Comparison of ENCODE assay signal across 9 cellular contexts in genomic region chr10:76432274-76433012, GRCh38.
DNase-seq lines count a peak whose midpoint lies in the region; ATAC-seq and TF ChIP-seq lines count a peak whose summit lies in the region.
"Had no signal": no experiment of that assay in that cellular context is flagged by ENCODE, and none has a peak within 500 bp of the region (broad histone marks: within the 10 kb centered on the region; RNA-seq: fewer than 3 reads in every experiment).

No MANE protein-coding gene starts in this region.

- peak; percentile 95 for DNase-seq in EL
- peak; percentile 71 to 84 for DNase-seq in foreskin keratinocyte
- no peak for DNase-seq in CD8-positive, alpha-beta T cell
- no peak for DNase-seq in A673 (ENCODE audit: low spot score)
- no peak for DNase-seq in activated T-helper 2 cell treated with anti-CD3 and anti-CD28 coated beads, Interferon-gamma antibody, Interleukin-2, Interleukin-4, amounts not matched to agents 10 μg/mL and 5 μg/mL and 100 μg/mL, durations not matched to agents 14 hours and 24 hours and 36 hours (ENCODE audit: low spot score)

- intact Hi-C loops in CD8-positive, alpha-beta T cell (cut with DNase I, micrococcal nuclease) = no loop called here
- intact Hi-C loops in A673 (cut with micrococcal nuclease; ENCODE audit: unreplicated experiment) = no loop called here
- intact Hi-C loops in activated T-helper 2 cell treated with anti-CD3 and anti-CD28 coated beads, Interferon-gamma antibody, Interleukin-2, Interleukin-4, amounts not matched to agents 10 μg/mL and 5 μg/mL and 100 μg/mL, durations not matched to agents 14 hours and 24 hours and 36 hours (cut with micrococcal nuclease) = no loop called here

- no peak overlapping the region for H2AFZ ChIP-seq in parathyroid adenoma

- TF ChIP-seq CTCF in foreskin keratinocyte (conservative IDR thresholded peaks at IDR 0.05) (no peak), parathyroid adenoma (IDR thresholded peaks at IDR 0.05) (no peak), A673 (conservative IDR thresholded peaks at IDR 0.05; ENCODE audit: low read depth, low read length) (no peak)
- no peak for TF ChIP-seq CTCF in CD8-positive, alpha-beta T cell (IDR thresholded peaks at IDR 0.05)

- H3K9ac ChIP-seq in parathyroid adenoma = no peak overlapping the region

- H3K4me1 ChIP-seq in foreskin keratinocyte (peaks cover 9% of the 10 kb centered on the region), parathyroid adenoma (peaks cover 3% of the 10 kb centered on the region), A673 (ENCODE audit: insufficient read depth, low read length, poor library complexity, severe bottlenecking) (no peaks in the 10 kb centered on the region)
- H3K4me1 ChIP-seq in CD8-positive, alpha-beta T cell (ENCODE audit: insufficient read depth, low read length) = no peaks in the 10 kb centered on the region

- H3K4me3 ChIP-seq in parathyroid adenoma (ENCODE audit: low read depth, low read length) (no peak overlapping the region), A673 (ENCODE audit: low read depth, low read length, poor library complexity, severe bottlenecking) (no peak overlapping the region)
- no peak overlapping the region for H3K4me3 ChIP-seq in CD8-positive, alpha-beta T cell (ENCODE audit: low read depth, low read length)

- H3K4me1 Mint-ChIP-seq in CD8-positive, alpha-beta T cell (ENCODE audit: low read depth) = no peaks in the 10 kb centered on the region
- H3K4me1 Mint-ChIP-seq in activated T-helper 2 cell treated with anti-CD3 and anti-CD28 coated beads, Interferon-gamma antibody, Interleukin-2, Interleukin-4, amounts not matched to agents 10 μg/mL and 5 μg/mL and 100 μg/mL, durations not matched to agents 14 hours and 24 hours and 36 hours (ENCODE audit: low read depth) = no peaks in the 10 kb centered on the region
- H3K4me1 Mint-ChIP-seq: activated naive CD4-positive, alpha-beta T cell treated with anti-CD3 and anti-CD28 coated beads, Interleukin-2, amount 50 U/mL, for 24 hours had no signal

- no peaks in the 10 kb centered on the region for H3K79me2 ChIP-seq in parathyroid adenoma

- no peaks in the 10 kb centered on the region for H3K36me3 ChIP-seq in parathyroid adenoma (ENCODE audit: control insufficient read depth, insufficient read depth, low read length)
- no peaks in the 10 kb centered on the region for H3K36me3 ChIP-seq in CD8-positive, alpha-beta T cell (ENCODE audit: insufficient read depth, low read length)
- no peaks in the 10 kb centered on the region for H3K36me3 ChIP-seq in A673 (ENCODE audit: insufficient read depth, low read length, poor library complexity, severe bottlenecking)

- CTCF ChIA-PET in CD8-positive, alpha-beta T cell (lab: Charles Lee) = no interaction called here
- CTCF ChIA-PET in A673 (lab: Charles Lee) = no interaction called here

- no peak overlapping the region for H3K4me3 Mint-ChIP-seq in CD8-positive, alpha-beta T cell
- H3K4me3 Mint-ChIP-seq in activated T-helper 2 cell treated with anti-CD3 and anti-CD28 coated beads, Interferon-gamma antibody, Interleukin-2, Interleukin-4, amounts not matched to agents 10 μg/mL and 5 μg/mL and 100 μg/mL, durations not matched to agents 14 hours and 24 hours and 36 hours (ENCODE audit: low read depth) = no peak overlapping the region
- H3K4me3 Mint-ChIP-seq: activated naive CD4-positive, alpha-beta T cell treated with anti-CD3 and anti-CD28 coated beads, Interleukin-2, amount 50 U/mL, for 24 hours had no signal

- H3K36me3 Mint-ChIP-seq in CD8-positive, alpha-beta T cell = no peaks in the 10 kb centered on the region
- no peaks in the 10 kb centered on the region for H3K36me3 Mint-ChIP-seq in activated T-helper 2 cell treated with anti-CD3 and anti-CD28 coated beads, Interferon-gamma antibody, Interleukin-2, Interleukin-4, amounts not matched to agents 10 μg/mL and 5 μg/mL and 100 μg/mL, durations not matched to agents 14 hours and 24 hours and 36 hours (ENCODE audit: low read depth)
- H3K36me3 Mint-ChIP-seq: activated naive CD4-positive, alpha-beta T cell treated with anti-CD3 and anti-CD28 coated beads, Interleukin-2, amount 50 U/mL, for 24 hours had no signal

- ATAC-seq in SK-N-SH treated with all-trans-retinoic acid at 6 μM for 48 hours (peak; percentile 72), foreskin keratinocyte (peak; percentile 93), GM21576 (IDR thresholded peaks at IDR 0.05; ENCODE audit: unreplicated experiment) (no peak)
- no peak for ATAC-seq in CD8-positive, alpha-beta T cell

- H3K27ac Mint-ChIP-seq in CD8-positive, alpha-beta T cell = no peak overlapping the region
- no peak overlapping the region for H3K27ac Mint-ChIP-seq in activated T-helper 2 cell treated with anti-CD3 and anti-CD28 coated beads, Interferon-gamma antibody, Interleukin-2, Interleukin-4, amounts not matched to agents 10 μg/mL and 5 μg/mL and 100 μg/mL, durations not matched to agents 14 hours and 24 hours and 36 hours
- H3K27ac Mint-ChIP-seq: activated naive CD4-positive, alpha-beta T cell treated with anti-CD3 and anti-CD28 coated beads, Interleukin-2, amount 50 U/mL, for 24 hours had no signal

- no TSS peak for BruUV-seq in A673 (replicated peaks; lab: Mats Ljungman, UMichigan)

- H3K9me3 Mint-ChIP-seq in CD8-positive, alpha-beta T cell = no peaks in the 10 kb centered on the region
- H3K9me3 Mint-ChIP-seq in activated T-helper 2 cell treated with anti-CD3 and anti-CD28 coated beads, Interferon-gamma antibody, Interleukin-2, Interleukin-4, amounts not matched to agents 10 μg/mL and 5 μg/mL and 100 μg/mL, durations not matched to agents 14 hours and 24 hours and 36 hours = peaks cover 7% of the 10 kb centered on the region
- H3K9me3 Mint-ChIP-seq: activated naive CD4-positive, alpha-beta T cell treated with anti-CD3 and anti-CD28 coated beads, Interleukin-2, amount 50 U/mL, for 24 hours had no signal

- H3K27ac ChIP-seq in foreskin keratinocyte = no peak overlapping the region
- H3K27ac ChIP-seq in parathyroid adenoma = no peak overlapping the region
- H3K27ac ChIP-seq in CD8-positive, alpha-beta T cell (ENCODE audit: low read depth, low read length) = no peak overlapping the region
- no peak overlapping the region for H3K27ac ChIP-seq in A673 (ENCODE audit: low read depth, low read length, poor library complexity, severe bottlenecking)

- no peaks in the 10 kb centered on the region for H3K27me3 Mint-ChIP-seq in CD8-positive, alpha-beta T cell (ENCODE audit: low read depth)
- no peaks in the 10 kb centered on the region for H3K27me3 Mint-ChIP-seq in activated T-helper 2 cell treated with anti-CD3 and anti-CD28 coated beads, Interferon-gamma antibody, Interleukin-2, Interleukin-4, amounts not matched to agents 10 μg/mL and 5 μg/mL and 100 μg/mL, durations not matched to agents 14 hours and 24 hours and 36 hours (ENCODE audit: low read depth)
- H3K27me3 Mint-ChIP-seq: activated naive CD4-positive, alpha-beta T cell treated with anti-CD3 and anti-CD28 coated beads, Interleukin-2, amount 50 U/mL, for 24 hours had no signal

- no peaks in the 10 kb centered on the region for H3K27me3 ChIP-seq in foreskin keratinocyte
- H3K27me3 ChIP-seq in parathyroid adenoma (ENCODE audit: control insufficient read depth, insufficient read depth, low read length) = no peaks in the 10 kb centered on the region
- no peaks in the 10 kb centered on the region for H3K27me3 ChIP-seq in CD8-positive, alpha-beta T cell (ENCODE audit: insufficient read depth, low read length)
- no peaks in the 10 kb centered on the region for H3K27me3 ChIP-seq in A673 (replicated peaks; ENCODE audit: insufficient read depth, low read depth, low read length, poor library complexity)

- H3K4me2 ChIP-seq in parathyroid adenoma (ENCODE audit: low read length) = peak overlapping the region; percentile 48

- POLR2A ChIA-PET in CD8-positive, alpha-beta T cell (lab: Charles Lee) = no interaction called here
- POLR2A ChIA-PET in A673 (lab: Charles Lee; ENCODE audit: low non-redundant PET) = no interaction called here

- H3K9me3 ChIP-seq in parathyroid adenoma (ENCODE audit: control insufficient read depth, low read length) (no peaks in the 10 kb centered on the region), A673 (ENCODE audit: low read depth, low read length, poor library complexity, severe bottlenecking) (no peaks in the 10 kb centered on the region)
- no peaks in the 10 kb centered on the region for H3K9me3 ChIP-seq in CD8-positive, alpha-beta T cell (ENCODE audit: low read length)

TF ChIP-seq in SK-N-SH treated with all-trans-retinoic acid at 6 μM for 48 hours, 23 proteins besides CTCF, POLR2A, EP300 and RAD21 (continues in another document):
- TF ChIP-seq ZNF565 (CRISPR knock-in tag; conservative IDR thresholded peaks at IDR 0.05; ENCODE audit: low read depth) = no peak
- TF ChIP-seq, protein P1, sequence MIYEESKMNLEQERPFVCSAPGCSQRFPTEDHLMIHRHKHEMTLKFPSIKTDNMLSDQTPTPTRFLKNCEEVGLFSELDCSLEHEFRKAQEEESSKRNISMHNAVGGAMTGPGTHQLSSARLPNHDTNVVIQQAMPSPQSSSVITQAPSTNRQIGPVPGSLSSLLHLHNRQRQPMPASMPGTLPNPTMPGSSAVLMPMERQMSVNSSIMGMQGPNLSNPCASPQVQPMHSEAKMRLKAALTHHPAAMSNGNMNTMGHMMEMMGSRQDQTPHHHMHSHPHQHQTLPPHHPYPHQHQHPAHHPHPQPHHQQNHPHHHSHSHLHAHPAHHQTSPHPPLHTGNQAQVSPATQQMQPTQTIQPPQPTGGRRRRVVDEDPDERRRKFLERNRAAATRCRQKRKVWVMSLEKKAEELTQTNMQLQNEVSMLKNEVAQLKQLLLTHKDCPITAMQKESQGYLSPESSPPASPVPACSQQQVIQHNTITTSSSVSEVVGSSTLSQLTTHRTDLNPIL (CRISPR knock-in tag; IDR thresholded peaks at IDR 0.05; ENCODE audit: low read depth) = no peak
- TF ChIP-seq TOX (CRISPR knock-in tag; IDR thresholded peaks at IDR 0.05; ENCODE audit: borderline replicate concordance) = no peak
- TF ChIP-seq OSR1 (CRISPR knock-in tag; IDR thresholded peaks at IDR 0.05) = no peak
- no peak for TF ChIP-seq RARB (CRISPR knock-in tag; IDR thresholded peaks at IDR 0.05)
- TF ChIP-seq ZNF8 (CRISPR knock-in tag; IDR thresholded peaks at IDR 0.05) = no peak
- TF ChIP-seq BACH2 (CRISPR knock-in tag; IDR thresholded peaks at IDR 0.05; ENCODE audit: borderline replicate concordance) = no peak
- TF ChIP-seq CSDC2 (CRISPR knock-in tag; IDR thresholded peaks at IDR 0.05) = no peak
- TF ChIP-seq TCF4 (CRISPR knock-in tag; IDR thresholded peaks at IDR 0.05; ENCODE audit: borderline replicate concordance) = no peak

Comparison
In these comparisons a context has a peak if more than half of its experiments do, and no peak if none do; other contexts are left out.
1. DNase-seq: peak in EL (single experiment) and foreskin keratinocyte (2 of 2); none in CD8-positive, alpha-beta T cell (0 of 7), A673 (single experiment) and activated T-helper 2 cell treated with anti-CD3 and anti-CD28 coated beads, Interferon-gamma antibody, Interleukin-2, Interleukin-4, amounts not matched to agents 10 μg/mL and 5 μg/mL and 100 μg/mL, durations not matched to agents 14 hours and 24 hours and 36 hours (single experiment).
2. ATAC-seq: peak in SK-N-SH treated with all-trans-retinoic acid at 6 μM for 48 hours (single experiment) and foreskin keratinocyte (single experiment); none in CD8-positive, alpha-beta T cell (single experiment) and GM21576 (single experiment).